1 cellular context compared by ENCODE assay signal in genomic region chr12:15208871-15209656, GRCh38.
TF ChIP-seq lines count a peak whose summit lies in the region.

No MANE protein-coding gene starts in this region.

TF ChIP-seq in IMR-90, 13 proteins besides CTCF, POLR2A, EP300 and RAD21 (continued from another document):
- TF ChIP-seq CHD1 (IDR thresholded peaks at IDR 0.05; ENCODE audit: low read depth, low read length) (no peak), MAZ (IDR thresholded peaks at IDR 0.05; ENCODE audit: borderline replicate concordance, low read depth, low read length) (no peak), BHLHE40 (IDR thresholded peaks at IDR 0.05; ENCODE audit: low read depth, low read length) (no peak), MXI1 (IDR thresholded peaks at IDR 0.05; ENCODE audit: borderline replicate concordance, low read depth, low read length) (no peak), RFX5 (IDR thresholded peaks at IDR 0.05; ENCODE audit: low read depth, low read length) (no peak), SMC3 (IDR thresholded peaks at IDR 0.05; ENCODE audit: low read depth, low read length) (no peak), NFE2L2 (IDR thresholded peaks at IDR 0.05; ENCODE audit: low read depth, low read length) (no peak)
